In genomic region chrX:154485150-154486051, GRCh38 we compare ENCODE assay signal across 8 cellular contexts. TPM values are rescaled to one million over a fixed set of nuclear protein-coding genes. Genes with fewer than 3 reads are reported as not detected.
DNase-seq lines count a peak whose midpoint lies in the region; ATAC-seq, FAIRE-seq and TF ChIP-seq lines count a peak whose summit lies in the region.

No MANE protein-coding gene starts in this region.

- H3K27ac ChIP-seq in Peyer's patch, result peak overlapping the region; percentile 85 to 91 (median 88)
- H3K27ac ChIP-seq in sigmoid colon, result peak overlapping the region; percentile 85 to 90 (median 86)

- TF ChIP-seq CTCF in Peyer's patch (IDR thresholded peaks at IDR 0.05) (no peak), fibroblast of the aortic adventitia (IDR thresholded peaks at IDR 0.05; ENCODE audit: insufficient read depth, low read length) (no peak), sigmoid colon (IDR thresholded peaks at IDR 0.05) (no peak)

- peaks cover 0 to 7% (median 0%) of the 10 kb centered on the region in 3 donors for H3K36me3 ChIP-seq in Peyer's patch
- H3K36me3 ChIP-seq in sigmoid colon, result peaks cover 0 to 12% (median 0%) of the 10 kb centered on the region in 4 donors

- no peak for ATAC-seq in HG02588 (IDR thresholded peaks at IDR 0.05; ENCODE audit: unreplicated experiment)
- ATAC-seq in HG03342 (IDR thresholded peaks at IDR 0.05; ENCODE audit: unreplicated experiment), result no peak
- ATAC-seq in HG03439 (IDR thresholded peaks at IDR 0.05; ENCODE audit: unreplicated experiment), result no peak
- no peak for ATAC-seq in GM18517 (IDR thresholded peaks at IDR 0.05; ENCODE audit: unreplicated experiment)

- DNase-seq in GM19239 (ENCODE audit: insufficient read length, low spot score), result no peak
- no peak for DNase-seq in Peyer's patch
- no peak for DNase-seq in fibroblast of the aortic adventitia (ENCODE audit: low read depth)
- DNase-seq in sigmoid colon, result peak; percentile 71

- H3K4me1 ChIP-seq in Peyer's patch, result peaks cover 0 to 21% (median 6%) of the 10 kb centered on the region in 4 donors
- peaks cover 0 to 33% (median 22%) of the 10 kb centered on the region in 4 donors for H3K4me1 ChIP-seq in sigmoid colon

- no peaks in the 10 kb centered on the region for H3K27me3 ChIP-seq in Peyer's patch
- no peaks in the 10 kb centered on the region for H3K27me3 ChIP-seq in sigmoid colon

- intact Hi-C loops in sigmoid colon (cut with DNase I), result loop anchor here (5.0 kb wide), 3 partner anchors 47 to 88 kb away; partner anchors contain the start of genes GDI1 and RPL10

- H3K9me3 ChIP-seq in Peyer's patch (no peaks in the 10 kb centered on the region), sigmoid colon (no peaks in the 10 kb centered on the region)

- H3K4me3 ChIP-seq in Peyer's patch, result peak overlapping the region; percentile 63 to 77 (median 72)
- peak overlapping the region; percentile 67 for H3K4me3 ChIP-seq in fibroblast of the aortic adventitia (ENCODE audit: low read depth, low read length)
- H3K4me3 ChIP-seq in sigmoid colon, result peak overlapping the region; percentile 47 to 80 (median 70)

- TF ChIP-seq POLR2A in Peyer's patch (IDR thresholded peaks at IDR 0.05) (no peak), sigmoid colon (IDR thresholded peaks at IDR 0.05) (no peak)

- FAIRE-seq in GM19239 (lab: Jason Lieb, UNC), result peak; percentile 90

- no peak for TF ChIP-seq EP300 in sigmoid colon (IDR thresholded peaks at IDR 0.05)

- WGBS in sigmoid colon, 2 donors, result 44 to 49% methylated on average over 35 of the region's 35 CpGs

RNA-seq across cellular contexts. Expression of gene UBL4A, which starts 1.0 kb away (rescaled TPM):
- 10 to 100 TPM; 20.6 to 45.9 (median 34.6) TPM for total RNA-seq in Peyer's patch
- total RNA-seq in fibroblast of the aortic adventitia (ENCODE audit: low replicate concordance), result 10.9 and 35.0 TPM in 2 replicates
- 10 to 100 TPM; 31.6 to 51.0 (median 44.1) TPM for total RNA-seq in sigmoid colon
- polyA plus RNA-seq in sigmoid colon, result 10 to 100 TPM; 36.5 to 44.4 (median 36.5) TPM

RNA-seq across cellular contexts. Expression of gene SLC10A3, which starts 5.0 kb away (rescaled TPM):
- total RNA-seq in Peyer's patch (10 to 100 TPM; 11.6 to 19.8 (median 16.5) TPM), fibroblast of the aortic adventitia (ENCODE audit: low replicate concordance) (23.9 and 28.6 TPM in 2 replicates), sigmoid colon (10 to 100 TPM; 17.5 to 28.8 (median 20.7) TPM)
- polyA plus RNA-seq in sigmoid colon, result 10 to 100 TPM; 12.9 to 22.6 (median 18.0) TPM

RNA-seq across cellular contexts. Expression of gene LAGE3, which starts 6.3 kb away (rescaled TPM):
- total RNA-seq in Peyer's patch, result 10 to 100 TPM in 3 of 4 donors, 1 to 10 TPM in 1; 8.5 to 15.7 (median 10.8) TPM
- total RNA-seq in fibroblast of the aortic adventitia (ENCODE audit: low replicate concordance), result 19.1 and 31.6 TPM in 2 replicates
- 10 to 100 TPM; 15.5 to 32.7 (median 22.4) TPM for total RNA-seq in sigmoid colon
- 10 to 100 TPM; 12.7 to 25.4 (median 21.6) TPM for polyA plus RNA-seq in sigmoid colon

RNA-seq across cellular contexts. Expression of gene PLXNA3, which starts 27.3 kb away (rescaled TPM):
- 10 to 100 TPM; 38.0 to 54.6 (median 48.4) TPM for total RNA-seq in Peyer's patch
- 11.9 and 25.8 TPM in 2 replicates for total RNA-seq in fibroblast of the aortic adventitia (ENCODE audit: low replicate concordance)
- 10 to 100 TPM in 1 of 4 donors, 1 to 10 TPM in 3; 3.1 to 12.7 (median 5.9) TPM for total RNA-seq in sigmoid colon
- 10 to 100 TPM in 1 of 3 donors, 1 to 10 TPM in 2; 4.2 to 22.9 (median 8.6) TPM for polyA plus RNA-seq in sigmoid colon

RNA-seq across cellular contexts. Expression of gene FAM3A, which starts 30.6 kb away (rescaled TPM):
- total RNA-seq in Peyer's patch, result 100 to 1,000 TPM in 2 of 4 donors, 10 to 100 TPM in 2; 18.2 to 117 (median 101) TPM
- 16.9 and 20.0 TPM in 2 replicates for total RNA-seq in fibroblast of the aortic adventitia (ENCODE audit: low replicate concordance)
- total RNA-seq in sigmoid colon, result 10 to 100 TPM; 30.7 to 49.0 (median 40.6) TPM
- polyA plus RNA-seq in sigmoid colon, result 10 to 100 TPM; 49.7 to 64.9 (median 57.1) TPM
